Comparison of ENCODE assay signal across 35 cellular contexts in genomic region chr15:72153269-72153668, GRCh38. TPM values are rescaled to one million over a fixed set of nuclear protein-coding genes. Genes with fewer than 3 reads are reported as not detected.
DNase-seq lines count a peak whose midpoint lies in the region; FAIRE-seq and TF ChIP-seq lines count a peak whose summit lies in the region.
"Had no signal": no experiment of that assay in that cellular context is flagged by ENCODE, and none has a peak within 500 bp of the region (broad histone marks: within the 10 kb centered on the region; RNA-seq: fewer than 3 reads in every experiment).

No MANE protein-coding gene starts in this region.

- H2BK15ac ChIP-seq in H1 (ENCODE audit: low read length): no peak overlapping the region

- no peaks in the 10 kb centered on the region for H3K4me1 ChIP-seq in H1 (replicated peaks in 1 of 4; ENCODE audit: control insufficient read depth in 3 of 4, insufficient read depth in 4 of 4, low read length in 3 of 4)
- H3K4me1 ChIP-seq in prostate gland (replicated peaks): peaks cover 10% of the 10 kb centered on the region
- peaks cover 6% of the 10 kb centered on the region for H3K4me1 ChIP-seq in OCI-LY7 (ENCODE audit: insufficient read depth, low read length, poor library complexity, severe bottlenecking)
- H3K4me1 ChIP-seq: uterus had no signal

- no peak overlapping the region for H3K4ac ChIP-seq in H1 (replicated peaks; ENCODE audit: insufficient read length, low read depth, low read length)

- no peak overlapping the region for H2AK5ac ChIP-seq in H1 (ENCODE audit: low read depth, low read length)

- no peak overlapping the region for H3K18ac ChIP-seq in H1 (ENCODE audit: extremely low read depth, low read length)

- CTCF ChIA-PET in H1 (lab: Charles Lee; ENCODE audit: partially characterized antibody) (interaction anchor here (0.6 to 2.9 kb wide), 10 partner anchors 9 to 502 kb away, joined by 3 to 9 read pairs (median 4); no protein-coding TSS in a partner anchor), OCI-LY7 (lab: Charles Lee; ENCODE audit: unreplicated experiment) (no interaction called here)

- DNase-seq in NCI-H1105 treated with DMSO at 0.1 percent for 48 hours (lab: John Stamatoyannopoulos, UW): peak; percentile 56
- no peak for DNase-seq in NCI-H1105 (lab: John Stamatoyannopoulos, UW)
- peak; percentile 71 for DNase-seq in LNCaP clone FGC (ENCODE audit: low read depth)
- peak in 1 of 2 experiments; percentile 24 for DNase-seq in H1 (ENCODE audit: low read depth in 1 of 2, low spot score in 2 of 2)
- DNase-seq in prostate gland (ENCODE audit: low spot score): peak; percentile 69
- DNase-seq in HPDE6-E6E7 (ENCODE audit: extremely low spot score): no peak
- no peak for DNase-seq in effector CD8-positive, alpha-beta T cell (lab: John Stamatoyannopoulos, UW)
- DNase-seq in OCI-LY7 (ENCODE audit: low spot score): no peak
- DNase-seq: activated CD4-positive, alpha-beta T cell treated with anti-CD3 and anti-CD28 coated beads for 4 hours; activated naive CD4-positive, alpha-beta T cell treated with anti-CD3 and anti-CD28 coated beads, Interleukin-2, amount 10 ng/mL, durations not matched to agents 7 days and 5 days; amniotic stem cell; Calu3; dorsolateral prefrontal cortex; EL; GM23248; HFFc6; immature natural killer cell; left cardiac atrium; mammary epithelial cell; NCI-H1417 treated with DMSO at 0.1 percent for 48 hours; NCI-H526 treated with DMSO at 0.1 percent for 48 hours; pancreas; RPMI8226; SJCRH30; stimulated activated CD4-positive, alpha-beta T cell treated with anti-CD3 and anti-CD28 coated beads, Interleukin-1b, Interleukin-23, amount 100 ng/mL, for 48 hours; stimulated activated naive CD8-positive, alpha-beta T cell treated with anti-CD3 and anti-CD28 coated beads, Interleukin-15, Interleukin-2, amounts not matched to agents 100 U/mL and 50 U/mL, for 24 hours; T1000; uterus; WERI-Rb-1 had no signal

- intact Hi-C loops in prostate gland (cut with DNase I) (loop anchor here (10.0 kb wide), 2 partner anchors 408 to 698 kb away; no protein-coding TSS in a partner anchor), OCI-LY7 (cut with micrococcal nuclease; ENCODE audit: unreplicated experiment) (no loop called here)

- TF ChIP-seq RAD21 in H1 (IDR thresholded peaks at IDR 0.05 in 1 of 2, conservative IDR thresholded peaks at IDR 0.05 in 1 of 2; ENCODE audit: low read depth in 2 of 2, low read length in 2 of 2): no peak

- TF ChIP-seq CTCF in LNCaP clone FGC (IDR thresholded peaks at IDR 0.05; ENCODE audit: control insufficient read depth, extremely low read depth, insufficient read depth) (no peak), H1 (IDR thresholded peaks at IDR 0.05; ENCODE audit: control extremely low read depth in 1 of 3, insufficient read depth in 1 of 3, low read depth in 1 of 3, low read length in 3 of 3) (no peak), prostate gland (IDR thresholded peaks at IDR 0.05) (no peak), OCI-LY7 (conservative IDR thresholded peaks at IDR 0.05; ENCODE audit: low read length) (no peak)

- H3K36me3 ChIP-seq in H1 (ENCODE audit: control insufficient read depth in 2 of 4, insufficient read depth in 4 of 4, low read length in 3 of 4) (no peaks in the 10 kb centered on the region), prostate gland (no peaks in the 10 kb centered on the region), OCI-LY7 (ENCODE audit: insufficient read depth, low read length) (no peaks in the 10 kb centered on the region)
- H3K36me3 ChIP-seq: pancreas, right atrium auricular region, SJCRH30, thoracic aorta, uterus, WERI-Rb-1 had no signal

- POLR2A ChIA-PET in H1 (lab: Charles Lee; ENCODE audit: partially characterized antibody) (interaction anchor here (1.1 kb wide), 1 partner anchor 34 kb away, joined by 3 read pairs; no protein-coding TSS in a partner anchor), OCI-LY7 (lab: Charles Lee) (interaction anchor here (0.5 to 0.7 kb wide), 7 partner anchors 35 to 1132 kb away, joined by 3 to 7 read pairs (median 4); partner anchors contain the start of gene SENP8)

- H4K20me1 ChIP-seq in H1 (replicated peaks in 1 of 2; ENCODE audit: control insufficient read depth in 1 of 2, insufficient read depth in 2 of 2, low read length in 2 of 2): no peaks in the 10 kb centered on the region
- no peaks in the 10 kb centered on the region for H4K20me1 ChIP-seq in OCI-LY7 (ENCODE audit: insufficient read depth, low read length)

- H3K4me3 ChIP-seq in LNCaP clone FGC (ENCODE audit: low read depth, low read length): no peak overlapping the region
- H3K4me3 ChIP-seq in H1 (ENCODE audit: extremely low read depth in 1 of 4, insufficient read depth in 2 of 4, low read depth in 3 of 4, low read length in 4 of 4): no peak overlapping the region
- H3K4me3 ChIP-seq in prostate gland: no peak overlapping the region
- no peak overlapping the region for H3K4me3 ChIP-seq in OCI-LY7 (ENCODE audit: low read depth, low read length, poor library complexity, severe bottlenecking)
- H3K4me3 ChIP-seq: dorsolateral prefrontal cortex, GM23248, pancreas, right atrium auricular region, SJCRH30, smooth muscle cell, thoracic aorta, uterus had no signal

- no peaks in the 10 kb centered on the region; the same call in 1 of the 2 replicates for H3K23me2 ChIP-seq in H1 (ENCODE audit: low read depth, low read length)

- H4K8ac ChIP-seq in H1 (ENCODE audit: extremely low read depth, insufficient read depth, low read length): no peak overlapping the region

- no peak overlapping the region for H4K5ac ChIP-seq in H1 (ENCODE audit: insufficient read length, low read depth, low read length)

- no peak overlapping the region for H4K91ac ChIP-seq in H1 (replicated peaks; ENCODE audit: insufficient read length, low read length)

- BruUV-seq in OCI-LY7 (replicated peaks; lab: Mats Ljungman, UMichigan): no TSS peak

- FAIRE-seq in H1 (lab: Jason Lieb, UNC): no peak
- FAIRE-seq: pancreas had no signal

- H2BK5ac ChIP-seq in H1 (ENCODE audit: low read depth, low read length): no peak overlapping the region

- WGBS in H1 (ENCODE audit: extremely low coverage in 1 of 2, insufficient coverage in 1 of 2, insufficient read length in 1 of 2, insufficient replicate concordance in 2 of 2, low coverage in 1 of 2, low lambda C conversion rate in 2 of 2, missing lambda C conversion rate in 1 of 2), 2 experiments: 82% methylated on average over 1 of the region's 2 CpGs; no CpG with 5 or more reads in 1 of the 2 experiments
- WGBS in prostate gland: 23% methylated on average over 2 of the region's 2 CpGs

- no peak overlapping the region for H3K4me2 ChIP-seq in H1 (ENCODE audit: insufficient read depth in 1 of 2, low read depth in 2 of 2, low read length in 2 of 2)
- H3K4me2 ChIP-seq in OCI-LY7 (ENCODE audit: low read length): no peak overlapping the region
- H3K4me2 ChIP-seq: smooth muscle cell had no signal

- H3K9ac ChIP-seq in H1 (replicated peaks in 1 of 4; ENCODE audit: extremely low read depth in 1 of 4, low read depth in 3 of 4, low read length in 3 of 4): no peak overlapping the region
- H3K9ac ChIP-seq: GM23248 had no signal

- no peak overlapping the region for H3K56ac ChIP-seq in H1 (replicated peaks; ENCODE audit: insufficient read length, low read depth, low read length)

- H3K9me3 ChIP-seq in H1 (ENCODE audit: insufficient read depth in 2 of 2, low read depth in 1 of 2, low read length in 1 of 2) (no peaks in the 10 kb centered on the region), prostate gland (no peaks in the 10 kb centered on the region), OCI-LY7 (ENCODE audit: low read length) (no peaks in the 10 kb centered on the region)
- H3K9me3 ChIP-seq: pancreas, right atrium auricular region, SJCRH30, thoracic aorta, uterus had no signal

- no peaks in the 10 kb centered on the region for H3K79me2 ChIP-seq in H1 (ENCODE audit: control insufficient read depth in 1 of 2, insufficient read depth in 2 of 2, low read length in 2 of 2)
- no peaks in the 10 kb centered on the region for H3K79me2 ChIP-seq in OCI-LY7 (ENCODE audit: insufficient read depth, low read depth, low read length)

- no peak overlapping the region for H3K23ac ChIP-seq in H1 (ENCODE audit: insufficient read length)

- no peaks in the 10 kb centered on the region for H3K9me2 ChIP-seq in OCI-LY7 (ENCODE audit: insufficient read depth, low read length)

- H2BK120ac ChIP-seq in H1 (replicated peaks; ENCODE audit: low read depth, low read length): no peak overlapping the region

- H2BK12ac ChIP-seq in H1 (ENCODE audit: low read depth, low read length): no peak overlapping the region

- TF ChIP-seq POLR2A in H1 (IDR thresholded peaks at IDR 0.05; ENCODE audit: control extremely low read depth in 1 of 2, low read depth in 2 of 2, low read length in 2 of 2): no peak
- TF ChIP-seq POLR2A in prostate gland (IDR thresholded peaks at IDR 0.05): no peak

- H2AFZ ChIP-seq in H1 (ENCODE audit: low read length) (no peak overlapping the region), OCI-LY7 (ENCODE audit: low read length) (no peak overlapping the region)
- H2AFZ ChIP-seq: GM23248 had no signal

- H3K79me1 ChIP-seq in H1 (ENCODE audit: low read depth, low read length): no peaks in the 10 kb centered on the region

- no peak overlapping the region for H3K14ac ChIP-seq in H1 (ENCODE audit: insufficient read length)

- H3K27ac ChIP-seq in H1 (ENCODE audit: low read depth, low read length) (no peak overlapping the region), prostate gland (peak overlapping the region; percentile 88 to 94), OCI-LY7 (ENCODE audit: low read depth, low read length, poor library complexity, severe bottlenecking) (no peak overlapping the region)
- H3K27ac ChIP-seq: C4-2B, GM23248, right atrium auricular region, SJCRH30, uterus, WERI-Rb-1 had no signal

- no peak for TF ChIP-seq EP300 in H1 (IDR thresholded peaks at IDR 0.05; ENCODE audit: borderline replicate concordance in 1 of 2, low read depth in 2 of 2, low read length in 2 of 2)

- peaks cover 0 to 4% (median 0%) of the 10 kb centered on the region in 4 experiments; a peak in 2 of 7 replicates for H3K27me3 ChIP-seq in H1 (replicated peaks in 1 of 4; ENCODE audit: control insufficient read depth in 3 of 4, extremely low read depth in 1 of 4, insufficient read depth in 3 of 4, low read length in 3 of 4)
- no peaks in the 10 kb centered on the region for H3K27me3 ChIP-seq in prostate gland (replicated peaks; ENCODE audit: insufficient read depth)
- H3K27me3 ChIP-seq: dorsolateral prefrontal cortex, pancreas, right atrium auricular region, SJCRH30, uterus had no signal

- H2BK20ac ChIP-seq in H1 (ENCODE audit: low read length): 0 out of 2 replicates have a peak overlapping the region, but pooled peaks have one; percentile 61

RNA-seq across cellular contexts. Expression of gene SENP8, which starts 35.1 kb away (rescaled TPM):
- total RNA-seq in H1 (2021; fragmentation: NEBNext Ultra II Directional; extraction: Animal tissue kit (Norgen Biotek cat#: 25700)): 3.6 and 6.0 TPM in 2 replicates
- polyA plus RNA-seq in H1 (2011; rRNA removed): 2.2 and 4.1 TPM in 2 replicates
- polyA plus RNA-seq in H1 (2011; cell fraction: cytosol; rRNA removed): 3.8 TPM
- 5.9 TPM for polyA plus RNA-seq in H1 (2011; cell fraction: nucleus; rRNA removed)
- polyA plus RNA-seq in H1 (2012, experiment 1 of 2): 3.0 to 4.2 TPM (median 3.3 TPM) in 4 replicates
- polyA plus RNA-seq in H1 (2012, experiment 2 of 2): 0.43 TPM
- 2.8 TPM for polyA plus RNA-seq in H1 (2013, experiment 1 of 2)
- polyA plus RNA-seq in H1 (2013, experiment 2 of 2): 3.1 TPM
- polyA minus RNA-seq in H1 (2011; rRNA and poly(A)+ RNA removed): 15.5 and 16.2 TPM in 2 replicates
- 4.0 TPM for polyA minus RNA-seq in H1 (2011; cell fraction: cytosol; rRNA and poly(A)+ RNA removed)
- 3.0 TPM for polyA minus RNA-seq in H1 (2011; cell fraction: nucleus; rRNA and poly(A)+ RNA removed)
- total RNA-seq in prostate gland (1 to 10 TPM; 3.3 to 5.9 TPM), OCI-LY7 (2022) (3.9 and 4.6 TPM in 2 replicates)
- total RNA-seq in OCI-LY7 (2014; rRNA removed; shearing (Covaris generic)): 0.69 and 2.8 TPM in 2 replicates

RNA-seq across cellular contexts. Expression of gene MYO9A, which starts 35.3 kb away (rescaled TPM):
- total RNA-seq in H1 (2021; fragmentation: NEBNext Ultra II Directional; extraction: Animal tissue kit (Norgen Biotek cat#: 25700)): 26.0 and 29.5 TPM in 2 replicates
- 3.9 and 4.9 TPM in 2 replicates for polyA plus RNA-seq in H1 (2011; rRNA removed)
- 5.2 TPM for polyA plus RNA-seq in H1 (2011; cell fraction: cytosol; rRNA removed)
- 12.6 TPM for polyA plus RNA-seq in H1 (2011; cell fraction: nucleus; rRNA removed)
- polyA plus RNA-seq in H1 (2012, experiment 1 of 2): 5.3 to 9.8 TPM (median 6.2 TPM) in 4 replicates
- polyA plus RNA-seq in H1 (2012, experiment 2 of 2): 0.80 TPM
- polyA plus RNA-seq in H1 (2013, experiment 1 of 2): 6.3 TPM
- 5.0 TPM for polyA plus RNA-seq in H1 (2013, experiment 2 of 2)
- polyA minus RNA-seq in H1 (2011; rRNA and poly(A)+ RNA removed): 61.9 and 71.4 TPM in 2 replicates
- polyA minus RNA-seq in H1 (2011; cell fraction: cytosol; rRNA and poly(A)+ RNA removed): 18.6 TPM
- 93.1 TPM for polyA minus RNA-seq in H1 (2011; cell fraction: nucleus; rRNA and poly(A)+ RNA removed)
- 100 to 1,000 TPM in 1 of 2 donors, 10 to 100 TPM in 1; 29.4 to 252 TPM for total RNA-seq in prostate gland
- total RNA-seq in OCI-LY7 (2014; rRNA removed; shearing (Covaris generic)): 26.2 and 26.4 TPM in 2 replicates
- total RNA-seq in OCI-LY7 (2022): 119 and 125 TPM in 2 replicates

RNA-seq across cellular contexts. Expression of gene GRAMD2A, which starts 44.3 kb away (rescaled TPM):
- total RNA-seq in H1 (2021; fragmentation: NEBNext Ultra II Directional; extraction: Animal tissue kit (Norgen Biotek cat#: 25700)): 0.36 and 1.5 TPM in 2 replicates
- polyA plus RNA-seq in H1 (2011; rRNA removed): 0.57 and 0.66 TPM in 2 replicates
- polyA plus RNA-seq in H1 (2011; cell fraction: cytosol; rRNA removed): 0.88 TPM
- polyA plus RNA-seq in H1 (2011; cell fraction: nucleus; rRNA removed): 1.4 TPM
- 0.69 to 1.1 TPM (median 0.82 TPM) in 4 replicates for polyA plus RNA-seq in H1 (2012, experiment 1 of 2)
- polyA plus RNA-seq in H1 (2012, experiment 2 of 2): 0.41 TPM
- 0.65 TPM for polyA plus RNA-seq in H1 (2013, experiment 1 of 2)
- 0.44 TPM for polyA plus RNA-seq in H1 (2013, experiment 2 of 2)
- 1.3 and 2.1 TPM in 2 replicates for polyA minus RNA-seq in H1 (2011; rRNA and poly(A)+ RNA removed)
- polyA minus RNA-seq in H1 (2011; cell fraction: cytosol; rRNA and poly(A)+ RNA removed): 1.4 TPM
- polyA minus RNA-seq in H1 (2011; cell fraction: nucleus; rRNA and poly(A)+ RNA removed): 0.90 TPM
- total RNA-seq in prostate gland (1 to 10 TPM; 4.3 to 6.4 TPM), OCI-LY7 (2022) (not detected in 2 replicates)
- not detected in 2 replicates for total RNA-seq in OCI-LY7 (2014; rRNA removed; shearing (Covaris generic))
- total RNA-seq: A172, GM23248, left cardiac atrium, SJCRH30 had no signal
- polyA plus RNA-seq: GM23248, IgD-negative memory B cell, immature natural killer cell had no signal

Comparison
In these comparisons a context has a peak if more than half of its experiments do, and no peak if none do; other contexts are left out.
1. DNase-seq: peak in NCI-H1105 treated with DMSO at 0.1 percent for 48 hours (single experiment), LNCaP clone FGC (single experiment) and prostate gland (single experiment); none in NCI-H1105 (single experiment), HPDE6-E6E7 (single experiment), effector CD8-positive, alpha-beta T cell (single experiment) and OCI-LY7 (single experiment).
2. H3K27ac ChIP-seq: peak in prostate gland (2 of 2); none in H1 (single experiment) and OCI-LY7 (single experiment).